In genomic region chr1:156486421-156487344, GRCh38 we compare ENCODE assay signal across 12 cellular contexts. TPM values are rescaled to one million over a fixed set of nuclear protein-coding genes. Genes with fewer than 3 reads are reported as not detected.
DNase-seq lines count a peak whose midpoint lies in the region; ATAC-seq and TF ChIP-seq lines count a peak whose summit lies in the region.
"Had no signal": no experiment of that assay in that cellular context is flagged by ENCODE, and none has a peak within 500 bp of the region (broad histone marks: within the 10 kb centered on the region; RNA-seq: fewer than 3 reads in every experiment).

No MANE protein-coding gene starts in this region.

- no peaks in the 10 kb centered on the region for H4K20me1 ChIP-seq in SU-DHL-6 (ENCODE audit: low read depth, low read length)

- no peaks in the 10 kb centered on the region for H3K27me3 ChIP-seq in SU-DHL-6 (ENCODE audit: low read length)
- H3K27me3 ChIP-seq in esophagus squamous epithelium = no peaks in the 10 kb centered on the region

- intact Hi-C loops in esophagus squamous epithelium (cut with DNase I) = no loop called here

- H3K36me3 ChIP-seq in SU-DHL-6 (ENCODE audit: low read length) (no peaks in the 10 kb centered on the region), esophagus squamous epithelium (peaks cover 7 to 23% (median 9%) of the 10 kb centered on the region in 3 donors)

- H3K27ac Mint-ChIP-seq in activated T-cell treated with anti-CD3 and anti-CD28 coated beads, Interleukin-2, amount 50 U/mL, for 72 hours = peak overlapping the region; percentile 85

- no peak overlapping the region for H2AFZ ChIP-seq in SU-DHL-6 (ENCODE audit: low read depth, low read length, severe bottlenecking)

- no peak for ATAC-seq in activated T-cell treated with anti-CD3 and anti-CD28 coated beads, Interleukin-2, amount 50 U/mL, for 72 hours (replicated peaks in 1 of 2)
- ATAC-seq in activated T-cell treated with anti-CD3 and anti-CD28 coated beads, Interleukin-2, amount 50 U/mL, for 4 hours = no peak
- no peak for ATAC-seq in HG03159 (IDR thresholded peaks at IDR 0.05; ENCODE audit: unreplicated experiment)
- no peak for ATAC-seq in omental fat pad (ENCODE audit: low FRiP score)

- no peak for TF ChIP-seq POLR2A in esophagus squamous epithelium (IDR thresholded peaks at IDR 0.05)

- no peaks in the 10 kb centered on the region for H3K9me3 ChIP-seq in SU-DHL-6 (ENCODE audit: insufficient read depth, low read length)
- H3K9me3 ChIP-seq in esophagus squamous epithelium = no peaks in the 10 kb centered on the region

- H3K9me3 Mint-ChIP-seq in activated T-cell treated with anti-CD3 and anti-CD28 coated beads, Interleukin-2, amount 50 U/mL, for 72 hours = peaks cover 0 to 2% of the 10 kb centered on the region in 2 donors
- H3K9me3 Mint-ChIP-seq in activated T-cell treated with anti-CD3 and anti-CD28 coated beads, Interleukin-2, amount 50 U/mL, for 4 hours = no peaks in the 10 kb centered on the region

- H3F3A ChIP-seq in SU-DHL-6 (ENCODE audit: insufficient read depth) = peaks cover 25% of the 10 kb centered on the region

- H3K4me3 ChIP-seq in SU-DHL-6 (ENCODE audit: insufficient read depth, low read length, poor library complexity, severe bottlenecking) (no peak overlapping the region), esophagus squamous epithelium (no peak overlapping the region)

- H3K4me2 ChIP-seq in SU-DHL-6 (ENCODE audit: low read depth, low read length, poor library complexity, severe bottlenecking) = no peak overlapping the region

- peak overlapping the region; percentile 81 to 85 for H3K4me3 Mint-ChIP-seq in activated T-cell treated with anti-CD3 and anti-CD28 coated beads, Interleukin-2, amount 50 U/mL, for 72 hours
- no peak overlapping the region for H3K4me3 Mint-ChIP-seq in activated T-cell treated with anti-CD3 and anti-CD28 coated beads, Interleukin-2, amount 50 U/mL, for 4 hours

- peaks cover 93% of the 10 kb centered on the region for H3K4me1 Mint-ChIP-seq in activated T-cell treated with anti-CD3 and anti-CD28 coated beads, Interleukin-2, amount 50 U/mL, for 72 hours (ENCODE audit: low read depth)
- H3K4me1 Mint-ChIP-seq in activated T-cell treated with anti-CD3 and anti-CD28 coated beads, Interleukin-2, amount 50 U/mL, for 4 hours (ENCODE audit: low read depth) = peaks cover 81% of the 10 kb centered on the region

- WGBS in esophagus squamous epithelium, 2 donors = 73 to 75% methylated on average over 4 of the region's 7 CpGs

- peaks cover 46 to 91% (median 57%) of the 10 kb centered on the region in 3 donors for H3K4me1 ChIP-seq in esophagus squamous epithelium

- H3K9ac ChIP-seq in SU-DHL-6 (ENCODE audit: low read length) = no peak overlapping the region

- TF ChIP-seq CTCF in SU-DHL-6 (IDR thresholded peaks at IDR 0.05; ENCODE audit: insufficient read depth, low read length, poor library complexity, severe bottlenecking) = no peak
- no peak for TF ChIP-seq CTCF in esophagus squamous epithelium (IDR thresholded peaks at IDR 0.05)
- no peak for TF ChIP-seq CTCF in omental fat pad (IDR thresholded peaks at IDR 0.05)

- H3K79me2 ChIP-seq in SU-DHL-6 (ENCODE audit: insufficient read depth, low read length) = peaks cover 81% of the 10 kb centered on the region

- DNase-seq in activated T-cell treated with anti-CD3 and anti-CD28 coated beads, Interleukin-2, amount 50 U/mL, for 72 hours = no peak
- DNase-seq in activated T-cell treated with anti-CD3 and anti-CD28 coated beads, Interleukin-2, amount 50 U/mL, for 4 hours = no peak
- DNase-seq in esophagus squamous epithelium (lab: John Stamatoyannopoulos, UW) = no peak
- DNase-seq in substantia nigra (lab: John Stamatoyannopoulos, UW) = peak in 22 of 49 donors; percentile 11 to 70 (median 34)
- DNase-seq in kidney tubule cell (ENCODE audit: low spot score) = no peak
- no peak for DNase-seq in omental fat pad (ENCODE audit: low spot score)
- DNase-seq: activated CD4-positive, alpha-beta T cell treated with anti-CD3 and anti-CD28 coated beads, Interleukin-2, amount 50 U/mL, for 48 hours; aorta; NCI-H1105 treated with DMSO at 0.1 percent for 48 hours had no signal

- peak overlapping the region; percentile 98; the same call in 1 of the 2 replicates for H3K27ac ChIP-seq in SU-DHL-6 (ENCODE audit: low read depth, low read length)
- peak overlapping the region in 3 of 4 donors; percentile 79 to 100 (median 89) for H3K27ac ChIP-seq in esophagus squamous epithelium
- peak overlapping the region; percentile 64 for H3K27ac ChIP-seq in substantia nigra (ENCODE audit: low read depth, low read length, poor library complexity, severe bottlenecking)
- H3K27ac ChIP-seq: HL-60 had no signal

- H3K27me3 Mint-ChIP-seq in activated T-cell treated with anti-CD3 and anti-CD28 coated beads, Interleukin-2, amount 50 U/mL, for 72 hours (ENCODE audit: low read depth) = no peaks in the 10 kb centered on the region
- H3K27me3 Mint-ChIP-seq in activated T-cell treated with anti-CD3 and anti-CD28 coated beads, Interleukin-2, amount 50 U/mL, for 4 hours (ENCODE audit: low read depth) = no peaks in the 10 kb centered on the region

- H3K9me2 ChIP-seq in SU-DHL-6 (replicated peaks; ENCODE audit: insufficient read depth, low read length) = no peaks in the 10 kb centered on the region

- peaks cover 5 to 8% of the 10 kb centered on the region in 2 donors for H3K36me3 Mint-ChIP-seq in activated T-cell treated with anti-CD3 and anti-CD28 coated beads, Interleukin-2, amount 50 U/mL, for 72 hours (ENCODE audit: insufficient read depth in 2 of 2)
- peaks cover 5% of the 10 kb centered on the region for H3K36me3 Mint-ChIP-seq in activated T-cell treated with anti-CD3 and anti-CD28 coated beads, Interleukin-2, amount 50 U/mL, for 4 hours (ENCODE audit: insufficient read depth)

RNA-seq across cellular contexts. Expression of gene MEF2D, which starts 13.9 kb away (rescaled TPM):
- 10 to 100 TPM; 73.3 to 86.8 TPM for total RNA-seq in activated T-cell treated with anti-CD3 and anti-CD28 coated beads, Interleukin-2, amount 50 U/mL, for 72 hours
- total RNA-seq in activated T-cell treated with anti-CD3 and anti-CD28 coated beads, Interleukin-2, amount 50 U/mL, for 4 hours = 10 to 100 TPM; 42.5 to 50.9 (median 46.3) TPM
- 10 to 100 TPM in 3 of 4 donors, 1 to 10 TPM in 1; 9.1 to 30.1 (median 12.1) TPM for total RNA-seq in esophagus squamous epithelium
- 10 to 100 TPM; 22.8 to 33.8 (median 28.1) TPM for total RNA-seq in omental fat pad
